25 cellular contexts compared by ENCODE assay signal in genomic region chr19:18943465-18943864, GRCh38. TPM values are rescaled to one million over a fixed set of nuclear protein-coding genes. Genes with fewer than 3 reads are reported as not detected.
DNase-seq lines count a peak whose midpoint lies in the region; ATAC-seq, FAIRE-seq and TF ChIP-seq lines count a peak whose summit lies in the region.
"Had no signal": no experiment of that assay in that cellular context is flagged by ENCODE, and none has a peak within 500 bp of the region (broad histone marks: within the 10 kb centered on the region; RNA-seq: fewer than 3 reads in every experiment).

No MANE protein-coding gene starts in this region.

- H3K36me3 ChIP-seq in MM.1S (replicated peaks; ENCODE audit: insufficient read depth, low read length) (no peaks in the 10 kb centered on the region), K562 (ENCODE audit: control insufficient read depth, insufficient read depth, low read length) (no peaks in the 10 kb centered on the region), brain microvascular endothelial cell (replicated peaks) (no peaks in the 10 kb centered on the region)

- H3K9me1 ChIP-seq in K562 (ENCODE audit: control insufficient read depth, insufficient read depth, low read length): peaks cover 5% of the 10 kb centered on the region

- TF ChIP-seq POLR2A in K562 (conservative IDR thresholded peaks at IDR 0.05): no peak

- TF ChIP-seq EP300 in K562 (IDR thresholded peaks at IDR 0.05; ENCODE audit: low read length): no peak

- no peak overlapping the region for H3K27ac Mint-ChIP-seq in neural crest cell (ENCODE audit: unreplicated experiment)
- H3K27ac Mint-ChIP-seq: CD4-positive, alpha-beta T cell; GM23338 had no signal

- peak overlapping the region; percentile 71 for H3K4me3 Mint-ChIP-seq in neural crest cell

- POLR2A ChIA-PET in K562 (lab: Yijun Ruan, JAX): interaction anchor here (0.9 kb wide), 1 partner anchor 24 kb away, joined by 3 read pairs; the partner anchor contains the start of genes COPE and DDX49

- H3K9me3 ChIP-seq in MM.1S (replicated peaks; ENCODE audit: insufficient read depth, low read length) (no peaks in the 10 kb centered on the region), K562 (replicated peaks; ENCODE audit: control insufficient read depth, insufficient read depth, low read depth, low read length) (no peaks in the 10 kb centered on the region)
- H3K9me3 ChIP-seq: BLaER1 treated with 17β-estradiol and CSF1 and Interleukin-3, amounts not matched to agents 10 nM and 100 nM; SJSA1 had no signal

- in situ Hi-C loops in K562 (cut with MboI) (no loop called here), brain microvascular endothelial cell (cut with HindIII; ENCODE audit: low pct_ligation_motif_present, low sequenced_read_pairs) (no loop called here)

- intact Hi-C loops in K562 (cut with micrococcal nuclease): loop anchor here (5.0 kb wide), 1 partner anchor 44 kb away; no protein-coding TSS in a partner anchor

- H3K4me3 ChIP-seq in MM.1S (ENCODE audit: low read length) (no peak overlapping the region), K562 (no peak overlapping the region), brain microvascular endothelial cell (ENCODE audit: low read depth, low read length) (no peak overlapping the region)
- H3K4me3 ChIP-seq: BLaER1 treated with 17β-estradiol and CSF1 and Interleukin-3, amounts not matched to agents 10 nM and 100 nM; GM23338; PC-9; SJSA1 had no signal

- no peak for TF ChIP-seq RAD21 in K562 (CRISPR knock-in tag; conservative IDR thresholded peaks at IDR 0.05 in 1 of 2, IDR thresholded peaks at IDR 0.05 in 1 of 2)

- BruUV-seq in K562 (replicated peaks; lab: Mats Ljungman, UMichigan): no TSS peak

- no peak for FAIRE-seq in K562 (lab: Jason Lieb, UNC)
- FAIRE-seq: A204.1, D721Med, GM18507 had no signal

- H3K4me1 ChIP-seq in MM.1S (ENCODE audit: low read length) (peaks cover 70% of the 10 kb centered on the region), K562 (replicated peaks in 1 of 2; ENCODE audit: control insufficient read depth in 2 of 2, insufficient read depth in 2 of 2, low read length in 2 of 2) (peaks cover 3 to 22% of the 10 kb centered on the region in 2 experiments; a peak in 4 of 5 replicates)

- H3F3A ChIP-seq in MM.1S (ENCODE audit: insufficient read depth, low read length): peaks cover 38% of the 10 kb centered on the region

- WGBS in K562 (ENCODE audit: insufficient coverage, low coverage, missing lambda C conversion rate): 4% methylated on average over 4 of the region's 4 CpGs

- TF ChIP-seq CTCF in MM.1S (IDR thresholded peaks at IDR 0.05; ENCODE audit: low read length): no peak
- no peak for TF ChIP-seq CTCF in K562 (IDR thresholded peaks at IDR 0.05 in 2 of 3, conservative IDR thresholded peaks at IDR 0.05 in 1 of 3; ENCODE audit: insufficient read depth in 2 of 3, low read depth in 1 of 3, low read length in 3 of 3)
- TF ChIP-seq CTCF in neural crest cell (conservative IDR thresholded peaks at IDR 0.05): no peak
- no peak for TF ChIP-seq CTCF in brain microvascular endothelial cell (IDR thresholded peaks at IDR 0.05; ENCODE audit: low read depth, low read length, missing control alignments)

- no peak for DNase-seq in MM.1S
- DNase-seq in K562 (ENCODE audit: extremely low read depth in 1 of 4, low spot score in 3 of 4): no peak
- DNase-seq in neural crest cell (ENCODE audit: low read depth, low spot score): no peak
- no peak for DNase-seq in pons (ENCODE audit: low spot score)
- DNase-seq in brain microvascular endothelial cell: no peak
- DNase-seq: AML-193; CD4-positive, alpha-beta T cell; HCEC 1CT; KBM-7; NCI-H2029; NCI-H446; NCI-H524 treated with DMSO at 0.1 percent for 48 hours; NCI-H774; NK-92 treated with Interleukin-12 subunit alpha and Interleukin-12 subunit beta, amount 100 ng/mL, for 24 hours; PC-9; Right ventricle myocardium superior had no signal

- CTCF ChIA-PET in K562 (lab: Yijun Ruan, JAX; ENCODE audit: low intra/inter-chr PET ratio): no interaction called here

- no peak overlapping the region for H2AFZ ChIP-seq in MM.1S (ENCODE audit: low read length)
- no peak overlapping the region for H2AFZ ChIP-seq in K562 (ENCODE audit: low read depth, low read length)
- H2AFZ ChIP-seq: GM23338, PC-9 had no signal

- H3K9ac ChIP-seq in MM.1S (ENCODE audit: low read length) (no peak overlapping the region), K562 (ENCODE audit: insufficient read depth in 1 of 2, low read depth in 2 of 2, low read length in 2 of 2) (no peak overlapping the region)

- no peak for ATAC-seq in K562
- no peak for ATAC-seq in GM21423 (IDR thresholded peaks at IDR 0.05; ENCODE audit: unreplicated experiment)
- ATAC-seq: GM23338 had no signal

- H4K20me1 ChIP-seq in MM.1S (ENCODE audit: insufficient read depth, low read length) (no peaks in the 10 kb centered on the region), K562 (replicated peaks; ENCODE audit: control insufficient read depth, insufficient read depth, low read length) (peaks cover 5% of the 10 kb centered on the region)

- H3K27me3 ChIP-seq in MM.1S (replicated peaks; ENCODE audit: insufficient read depth, low read length): no peaks in the 10 kb centered on the region
- peaks cover 0 to 13% of the 10 kb centered on the region in 2 experiments; a peak in 1 of 5 replicates for H3K27me3 ChIP-seq in K562 (ENCODE audit: control insufficient read depth in 2 of 2, insufficient read depth in 2 of 2, low read length in 2 of 2)
- H3K27me3 ChIP-seq in brain microvascular endothelial cell (replicated peaks): no peaks in the 10 kb centered on the region
- H3K27me3 ChIP-seq: BLaER1 treated with 17β-estradiol and CSF1 and Interleukin-3, amounts not matched to agents 10 nM and 100 nM; SJSA1 had no signal

- H3K9me2 ChIP-seq in MM.1S (replicated peaks; ENCODE audit: insufficient read depth, low read length): no peaks in the 10 kb centered on the region

- no peaks in the 10 kb centered on the region for H3K36me3 Mint-ChIP-seq in neural crest cell (ENCODE audit: low read depth)

- no peaks in the 10 kb centered on the region for H3K27me3 Mint-ChIP-seq in neural crest cell (ENCODE audit: low read depth)

- H3K4me2 ChIP-seq in MM.1S (ENCODE audit: low read depth, low read length) (no peak overlapping the region), K562 (ENCODE audit: insufficient read depth, low read length) (no peak overlapping the region)
- H3K4me2 ChIP-seq: GM23338, PC-9 had no signal

- peak overlapping the region; percentile 96; the same call in 1 of the 2 replicates for H3K27ac ChIP-seq in MM.1S (ENCODE audit: low read length)
- no peak overlapping the region for H3K27ac ChIP-seq in K562 (ENCODE audit: extremely low read depth, low read depth, low read length)
- no peak overlapping the region for H3K27ac ChIP-seq in brain microvascular endothelial cell
- H3K27ac ChIP-seq: BLaER1 treated with 17β-estradiol and CSF1 and Interleukin-3, amounts not matched to agents 10 nM and 100 nM; PC-9; SJSA1 had no signal

- no peaks in the 10 kb centered on the region for H3K9me3 Mint-ChIP-seq in neural crest cell
- H3K9me3 Mint-ChIP-seq: CD4-positive, alpha-beta T cell; GM23338 had no signal

- H3K79me2 ChIP-seq in MM.1S (ENCODE audit: low read length): peaks cover 31% of the 10 kb centered on the region
- H3K79me2 ChIP-seq in K562 (ENCODE audit: control insufficient read depth, insufficient read depth, low read length): no peaks in the 10 kb centered on the region

- H3K4me1 Mint-ChIP-seq in neural crest cell: peaks cover 17% of the 10 kb centered on the region

RNA-seq across cellular contexts. Expression of gene HOMER3, which starts 2.4 kb away (rescaled TPM):
- total RNA-seq in K562 (2011; cell fraction: chromatin; rRNA removed; ENCODE audit: low replicate concordance): 9.9 and 22.2 TPM in 2 replicates
- 12.0 and 12.4 TPM in 2 replicates for total RNA-seq in K562 (2011; cell fraction: nucleolus; rRNA removed)
- 9.1 and 12.6 TPM in 2 replicates for total RNA-seq in K562 (2011; cell fraction: nucleoplasm; rRNA removed)
- total RNA-seq in K562 (2014; rRNA removed) (4.2 and 6.8 TPM in 2 replicates), K562 (2014; rRNA removed; fragmentation: Illumina TruSeq; extraction: Trizol) (1.2 and 1.3 TPM in 2 replicates), K562 (2015; rRNA removed; fragmentation: Illumina TruSeq; extraction: Trizol) (1.5 and 2.7 TPM in 2 replicates), K562 (2021) (3.4 and 4.1 TPM in 2 replicates), neural crest cell (71.4 and 78.8 TPM in 2 replicates)
- polyA plus RNA-seq in K562 (2011; rRNA removed) (5.1 and 10.3 TPM in 2 replicates), K562 (2014; fragmentation: Illumina TruSeq; extraction: Trizol) (2.9 and 4.7 TPM in 2 replicates), K562 (2014; fragmentation: Nextera tagmentation; extraction: Ambion mirVana) (not detected), K562 (2014; rRNA removed) (3.7 and 6.4 TPM in 2 replicates)
- polyA plus RNA-seq in K562 (2011; cell fraction: cytosol; rRNA removed): 9.6 and 10.5 TPM in 2 replicates
- 9.2 and 20.4 TPM in 2 replicates for polyA plus RNA-seq in K562 (2011; cell fraction: nucleus; rRNA removed)
- 2.4 and 5.5 TPM in 2 replicates for polyA plus RNA-seq in K562 (2012)
- polyA minus RNA-seq in K562 (2011; rRNA and poly(A)+ RNA removed): 2.5 and 2.9 TPM in 2 replicates
- polyA minus RNA-seq in K562 (2011; cell fraction: cytosol; rRNA and poly(A)+ RNA removed): 3.3 and 6.9 TPM in 2 replicates
- polyA minus RNA-seq in K562 (2011; cell fraction: nucleus; rRNA and poly(A)+ RNA removed): 3.4 and 8.3 TPM in 2 replicates

RNA-seq across cellular contexts. Expression of gene DDX49, which starts 23.9 kb away (rescaled TPM):
- total RNA-seq in K562 (2011; cell fraction: chromatin; rRNA removed; ENCODE audit: low replicate concordance): 17.3 and 60.1 TPM in 2 replicates
- total RNA-seq in K562 (2011; cell fraction: nucleolus; rRNA removed): 53.9 and 64.9 TPM in 2 replicates
- total RNA-seq in K562 (2011; cell fraction: nucleoplasm; rRNA removed): 23.2 and 29.4 TPM in 2 replicates
- total RNA-seq in K562 (2014; rRNA removed) (113 and 149 TPM in 2 replicates), K562 (2014; rRNA removed; fragmentation: Illumina TruSeq; extraction: Trizol) (26.2 and 45.7 TPM in 2 replicates), K562 (2015; rRNA removed; fragmentation: Illumina TruSeq; extraction: Trizol) (51.1 and 57.8 TPM in 2 replicates), K562 (2021) (78.9 and 88.6 TPM in 2 replicates), neural crest cell (54.9 and 56.6 TPM in 2 replicates)
- polyA plus RNA-seq in K562 (2011; rRNA removed) (35.6 and 43.2 TPM in 2 replicates), K562 (2014; fragmentation: Illumina TruSeq; extraction: Trizol) (33.3 and 53.3 TPM in 2 replicates), K562 (2014; fragmentation: Nextera tagmentation; extraction: Ambion mirVana) (1 to 10 TPM; 1.1 to 6.3 TPM), K562 (2014; rRNA removed) (61.3 and 65.9 TPM in 2 replicates)
- polyA plus RNA-seq in K562 (2011; cell fraction: cytosol; rRNA removed): 53.9 and 97.8 TPM in 2 replicates
- 37.4 and 64.0 TPM in 2 replicates for polyA plus RNA-seq in K562 (2011; cell fraction: nucleus; rRNA removed)
- 53.0 and 58.9 TPM in 2 replicates for polyA plus RNA-seq in K562 (2012)
- polyA minus RNA-seq in K562 (2011; rRNA and poly(A)+ RNA removed): 27.6 and 57.1 TPM in 2 replicates
- 34.9 and 39.1 TPM in 2 replicates for polyA minus RNA-seq in K562 (2011; cell fraction: cytosol; rRNA and poly(A)+ RNA removed)
- 23.5 and 26.5 TPM in 2 replicates for polyA minus RNA-seq in K562 (2011; cell fraction: nucleus; rRNA and poly(A)+ RNA removed)

RNA-seq across cellular contexts. Expression of gene COPE, which starts 24.3 kb away (rescaled TPM):
- total RNA-seq in K562 (2011; cell fraction: chromatin; rRNA removed; ENCODE audit: low replicate concordance): 63.5 and 278 TPM in 2 replicates
- total RNA-seq in K562 (2011; cell fraction: nucleolus; rRNA removed): 249 and 252 TPM in 2 replicates
- total RNA-seq in K562 (2011; cell fraction: nucleoplasm; rRNA removed): 127 and 141 TPM in 2 replicates
- 239 and 305 TPM in 2 replicates for total RNA-seq in K562 (2014; rRNA removed)
- 19.2 and 33.2 TPM in 2 replicates for total RNA-seq in K562 (2014; rRNA removed; fragmentation: Illumina TruSeq; extraction: Trizol)
- 130 and 147 TPM in 2 replicates for total RNA-seq in K562 (2015; rRNA removed; fragmentation: Illumina TruSeq; extraction: Trizol)
- 273 and 289 TPM in 2 replicates for total RNA-seq in K562 (2021)
- 159 and 263 TPM in 2 replicates for polyA plus RNA-seq in K562 (2011; rRNA removed)
- 307 and 533 TPM in 2 replicates for polyA plus RNA-seq in K562 (2011; cell fraction: cytosol; rRNA removed)
- 164 and 210 TPM in 2 replicates for polyA plus RNA-seq in K562 (2011; cell fraction: nucleus; rRNA removed)
- 176 and 372 TPM in 2 replicates for polyA plus RNA-seq in K562 (2012)
- 50.1 and 152 TPM in 2 replicates for polyA plus RNA-seq in K562 (2014; fragmentation: Illumina TruSeq; extraction: Trizol)
- polyA plus RNA-seq in K562 (2014; fragmentation: Nextera tagmentation; extraction: Ambion mirVana): 10 to 100 TPM in 1 of 2 experiments, 1 to 10 TPM in 1; 5.8 to 18.3 TPM
- polyA plus RNA-seq in K562 (2014; rRNA removed): 230 and 233 TPM in 2 replicates
- polyA minus RNA-seq in K562 (2011; rRNA and poly(A)+ RNA removed): 43.6 and 67.0 TPM in 2 replicates
- polyA minus RNA-seq in K562 (2011; cell fraction: cytosol; rRNA and poly(A)+ RNA removed): 103 and 143 TPM in 2 replicates
- 49.1 and 66.3 TPM in 2 replicates for polyA minus RNA-seq in K562 (2011; cell fraction: nucleus; rRNA and poly(A)+ RNA removed)
- 194 and 196 TPM in 2 replicates for total RNA-seq in neural crest cell

RNA-seq across cellular contexts. Expression of gene CERS1, which starts 47.5 kb away (rescaled TPM):
- 1.3 and 6.2 TPM in 2 replicates for total RNA-seq in K562 (2011; cell fraction: chromatin; rRNA removed; ENCODE audit: low replicate concordance)
- 4.2 and 5.0 TPM in 2 replicates for total RNA-seq in K562 (2011; cell fraction: nucleolus; rRNA removed)
- 1.5 and 3.7 TPM in 2 replicates for total RNA-seq in K562 (2011; cell fraction: nucleoplasm; rRNA removed)
- total RNA-seq in K562 (2014; rRNA removed): 0.86 TPM in 2 replicates
- total RNA-seq in K562 (2014; rRNA removed; fragmentation: Illumina TruSeq; extraction: Trizol): 0.13 and 0.33 TPM in 2 replicates
- total RNA-seq in K562 (2015; rRNA removed; fragmentation: Illumina TruSeq; extraction: Trizol): 0.43 and 1.4 TPM in 2 replicates
- 1.5 and 1.7 TPM in 2 replicates for total RNA-seq in K562 (2021)
- polyA plus RNA-seq in K562 (2011; rRNA removed): 1.5 and 3.8 TPM in 2 replicates
- polyA plus RNA-seq in K562 (2011; cell fraction: cytosol; rRNA removed): 5.5 and 5.7 TPM in 2 replicates
- 3.7 and 4.0 TPM in 2 replicates for polyA plus RNA-seq in K562 (2011; cell fraction: nucleus; rRNA removed)
- 0.71 and 0.87 TPM in 2 replicates for polyA plus RNA-seq in K562 (2012)
- polyA plus RNA-seq in K562 (2014; fragmentation: Illumina TruSeq; extraction: Trizol): 0.80 and 1.7 TPM in 2 replicates
- polyA plus RNA-seq in K562 (2014; fragmentation: Nextera tagmentation; extraction: Ambion mirVana): not detected
- polyA plus RNA-seq in K562 (2014; rRNA removed): 1.1 TPM in 2 replicates
- 1.1 and 2.3 TPM in 2 replicates for polyA minus RNA-seq in K562 (2011; rRNA and poly(A)+ RNA removed)
- polyA minus RNA-seq in K562 (2011; cell fraction: cytosol; rRNA and poly(A)+ RNA removed): 1.2 and 3.5 TPM in 2 replicates
- polyA minus RNA-seq in K562 (2011; cell fraction: nucleus; rRNA and poly(A)+ RNA removed): 0.40 and 0.78 TPM in 2 replicates
- 27.7 and 29.8 TPM in 2 replicates for total RNA-seq in neural crest cell
- total RNA-seq: CD4-positive, alpha-beta T cell; HT-29; MCF 10A; SJSA1 had no signal
